Comparison of ENCODE assay signal across 8 cellular contexts in genomic region chr14:90518941-90519256, GRCh38.
DNase-seq lines count a peak whose midpoint lies in the region; ATAC-seq and TF ChIP-seq lines count a peak whose summit lies in the region.

No MANE protein-coding gene starts in this region.

- H3K27me3 ChIP-seq in kidney epithelial cell (ENCODE audit: control insufficient read depth, insufficient read depth, low read length): peaks cover 2% of the 10 kb centered on the region

- H3K36me3 ChIP-seq in kidney epithelial cell (ENCODE audit: control insufficient read depth, insufficient read depth, low read length): no peaks in the 10 kb centered on the region

- H3K27ac Mint-ChIP-seq in activated T-helper 17 cell treated with anti-CD3 and anti-CD28 coated beads, Interleukin-2, amount 50 U/mL, for 72 hours: no peak overlapping the region

- H3K27me3 Mint-ChIP-seq in activated T-helper 17 cell treated with anti-CD3 and anti-CD28 coated beads, Interleukin-2, amount 50 U/mL, for 72 hours: peaks cover 3% of the 10 kb centered on the region

- H3K4me1 Mint-ChIP-seq in activated T-helper 17 cell treated with anti-CD3 and anti-CD28 coated beads, Interleukin-2, amount 50 U/mL, for 72 hours: no peaks in the 10 kb centered on the region

- H3K4me3 ChIP-seq in GM12865 (ENCODE audit: low read depth, low read length): no peak overlapping the region
- H3K4me3 ChIP-seq in kidney epithelial cell (ENCODE audit: low read depth, low read length): no peak overlapping the region

- no peak overlapping the region for H3K4me3 Mint-ChIP-seq in activated T-helper 17 cell treated with anti-CD3 and anti-CD28 coated beads, Interleukin-2, amount 50 U/mL, for 72 hours

- H3K9me3 Mint-ChIP-seq in activated T-helper 17 cell treated with anti-CD3 and anti-CD28 coated beads, Interleukin-2, amount 50 U/mL, for 72 hours: no peaks in the 10 kb centered on the region

- no peaks in the 10 kb centered on the region for H3K36me3 Mint-ChIP-seq in activated T-helper 17 cell treated with anti-CD3 and anti-CD28 coated beads, Interleukin-2, amount 50 U/mL, for 72 hours (ENCODE audit: low read depth)

- TF ChIP-seq CTCF in GM12865 (IDR thresholded peaks at IDR 0.05; ENCODE audit: insufficient read depth, low read depth, low read length, missing control alignments): peak; percentile 61
- peak; percentile 40 for TF ChIP-seq CTCF in kidney epithelial cell (IDR thresholded peaks at IDR 0.05; ENCODE audit: insufficient read depth, low read length, poor library complexity, severe bottlenecking)

- ATAC-seq in activated T-helper 17 cell treated with anti-CD3 and anti-CD28 coated beads, Interleukin-2, amount 50 U/mL, for 72 hours (replicated peaks): peak; percentile 70
- ATAC-seq in HG02610 (IDR thresholded peaks at IDR 0.05; ENCODE audit: unreplicated experiment) (no peak), GM18511 (IDR thresholded peaks at IDR 0.05; ENCODE audit: unreplicated experiment) (no peak)

- DNase-seq in GM12865 (ENCODE audit: low read depth): peak; percentile 53
- DNase-seq in NCI-H1694 treated with DMSO at 0.1 percent for 48 hours (lab: John Stamatoyannopoulos, UW): peak; percentile 39
- DNase-seq in kidney epithelial cell (ENCODE audit: low read depth): no peak
- DNase-seq in stimulated activated CD8-positive, alpha-beta memory T cell treated with anti-CD3 and anti-CD28 coated beads, Interleukin-4, amount 100 ng/mL, for 24 hours (ENCODE audit: low read depth): peak; percentile 17
- no peak for DNase-seq in superior temporal gyrus (ENCODE audit: extremely low spot score)

Comparison
In these comparisons a context has a peak if more than half of its experiments do, and no peak if none do; other contexts are left out.
1. DNase-seq: peak in GM12865 (single experiment), NCI-H1694 treated with DMSO at 0.1 percent for 48 hours (single experiment) and stimulated activated CD8-positive, alpha-beta memory T cell treated with anti-CD3 and anti-CD28 coated beads, Interleukin-4, amount 100 ng/mL, for 24 hours (single experiment); none in kidney epithelial cell (single experiment) and superior temporal gyrus (single experiment).